18 cellular contexts compared by ENCODE assay signal in the genomic region with DNA sequence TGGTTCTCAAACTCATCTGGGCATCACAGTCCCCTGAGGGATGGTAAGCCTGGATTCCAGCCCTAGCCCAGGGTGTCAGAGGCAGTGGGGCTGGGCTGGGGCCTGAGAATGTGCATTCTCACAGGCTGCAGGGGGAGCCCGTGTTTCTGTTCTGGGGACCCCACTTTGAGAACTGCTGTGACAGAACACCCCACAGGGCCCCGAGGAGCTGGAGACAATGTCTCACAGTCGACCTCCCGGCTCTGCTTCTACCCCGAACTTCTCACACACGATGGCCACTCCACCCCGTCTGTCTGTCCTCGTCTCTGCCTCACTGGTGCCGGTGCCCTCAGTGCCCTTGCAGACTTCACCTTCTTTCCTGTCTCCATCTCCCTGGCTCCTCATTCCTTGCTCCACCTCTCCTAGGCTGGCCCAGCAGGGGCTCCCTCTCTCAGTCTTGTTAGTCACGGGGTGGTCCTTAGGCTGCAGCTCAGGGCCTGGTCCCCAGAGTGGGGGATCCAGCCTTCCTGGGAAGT.
A peak's percentile ranks its signal among the peaks of the same experiment; 100 is the strongest.
DNase-seq lines count a peak whose midpoint lies in the region; ATAC-seq and TF ChIP-seq lines count a peak whose summit lies in the region.
"Had no signal": no experiment of that assay in that cellular context is flagged by ENCODE, and none has a peak within 500 bp of the region (broad histone marks: within the 10 kb centered on the region; RNA-seq: fewer than 3 reads in every experiment).

No MANE protein-coding gene starts in this region.

- no peak overlapping the region for H3K27ac ChIP-seq in right atrium auricular region
- no peak overlapping the region for H3K27ac ChIP-seq in coronary artery
- no peak overlapping the region for H3K27ac ChIP-seq in RWPE1
- H3K27ac ChIP-seq: GM23248, HL-60 had no signal

- no peaks in the 10 kb centered on the region for H3K36me3 ChIP-seq in right atrium auricular region
- H3K36me3 ChIP-seq: BE2C had no signal

- H3K9me3 ChIP-seq in right atrium auricular region: no peaks in the 10 kb centered on the region
- H3K9me3 ChIP-seq: BE2C had no signal

- H3K4me3 ChIP-seq in right atrium auricular region: no peak overlapping the region
- no peak overlapping the region for H3K4me3 ChIP-seq in coronary artery
- H3K4me3 ChIP-seq: GM23248, K562 had no signal

- intact Hi-C loops in Right ventricle myocardium inferior (cut with DNase I): no loop called here
- intact Hi-C loops in posterior vena cava (cut with DNase I): no loop called here

- CTCF ChIA-PET in RWPE1 (lab: Yijun Ruan, JAX): no interaction called here

- TF ChIP-seq CTCF in right atrium auricular region (IDR thresholded peaks at IDR 0.05): no peak
- TF ChIP-seq CTCF in coronary artery (IDR thresholded peaks at IDR 0.05): no peak
- TF ChIP-seq CTCF in RWPE1 (conservative IDR thresholded peaks at IDR 0.05; ENCODE audit: low read depth): no peak

- ATAC-seq in Right ventricle myocardium inferior: no peak
- ATAC-seq in GM19463 (IDR thresholded peaks at IDR 0.05; ENCODE audit: unreplicated experiment): no peak
- ATAC-seq: CD8-positive, alpha-beta T cell; K562; PC-3 had no signal

- H3K4me1 ChIP-seq in right atrium auricular region: no peaks in the 10 kb centered on the region
- H3K4me1 ChIP-seq: BE2C had no signal

- H3K27me3 ChIP-seq in right atrium auricular region: no peaks in the 10 kb centered on the region
- H3K27me3 ChIP-seq: BE2C had no signal

- peak; percentile 46 for DNase-seq in right atrium auricular region (ENCODE audit: low spot score)
- DNase-seq in Right ventricle myocardium inferior (ENCODE audit: missing footprints): no peak
- peak; percentile 52 for DNase-seq in coronary artery (ENCODE audit: low spot score)
- peak; percentile 65 for DNase-seq in posterior vena cava (ENCODE audit: low spot score)
- no peak for DNase-seq in SHP77 (lab: John Stamatoyannopoulos, UW)
- no peak for DNase-seq in RWPE1 (ENCODE audit: low spot score)
- DNase-seq: BE2C; CD8-positive, alpha-beta T cell; DMS79 treated with DMSO at 0.1 percent for 48 hours; GDM1; GM23248; NCI-H1048; NCI-H1694 treated with DMSO at 0.1 percent for 48 hours; NCI-H446; PC-3 had no signal

- POLR2A ChIA-PET in RWPE1 (lab: Yijun Ruan, JAX; ENCODE audit: low non-redundant PET): no interaction called here

Comparison
In these comparisons a context has a peak if more than half of its experiments do, and no peak if none do; other contexts are left out.
1. DNase-seq: peak in right atrium auricular region (single experiment), coronary artery (single experiment) and posterior vena cava (single experiment); none in Right ventricle myocardium inferior (single experiment), SHP77 (0 of 2) and RWPE1 (single experiment).